Comparison of ENCODE assay signal across 22 cellular contexts in the genomic region with DNA sequence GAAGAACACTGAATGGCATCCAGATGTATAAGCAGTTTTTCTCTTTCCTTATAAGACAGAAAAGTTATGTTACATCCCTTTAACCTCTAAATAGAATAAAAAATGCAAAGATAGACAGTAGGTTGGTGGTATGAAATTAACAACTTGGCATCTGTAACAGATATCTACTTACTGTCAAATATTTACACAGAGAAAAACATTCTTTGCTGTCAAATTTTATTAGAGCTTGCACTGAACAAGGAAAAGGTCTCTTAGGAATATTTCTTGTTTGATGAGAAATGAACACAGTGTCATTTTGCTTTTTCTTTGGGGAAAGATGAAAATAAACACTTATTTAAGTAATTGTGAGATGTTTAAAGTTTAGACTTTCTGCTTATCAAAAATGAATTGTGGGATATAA.
"Had no signal": no experiment of that assay in that cellular context is flagged by ENCODE, and none has a peak within 500 bp of the region (broad histone marks: within the 10 kb centered on the region; RNA-seq: fewer than 3 reads in every experiment).

No MANE protein-coding gene starts in this region.

- H3K9me3 ChIP-seq: esophagus squamous epithelium, gastrocnemius medialis, lower lobe of right lung, mucosa of descending colon had no signal

- H3K27me3 ChIP-seq: dorsolateral prefrontal cortex, esophagus squamous epithelium, gastrocnemius medialis, heart right ventricle had no signal

- H3K4me1 ChIP-seq: esophagus squamous epithelium, gastrocnemius medialis, lower lobe of right lung had no signal

- H3K36me3 ChIP-seq: esophagus squamous epithelium, gastrocnemius medialis, lower lobe of right lung had no signal

- DNase-seq: dermis blood vessel endothelial cell; dorsolateral prefrontal cortex; effector CD4-positive, alpha-beta T cell; effector memory CD4-positive, alpha-beta T cell; esophagus squamous epithelium; foreskin fibroblast; foreskin melanocyte; gastrocnemius medialis; glutamatergic neuron; head of caudate nucleus; heart right ventricle; hippocampal formation; left colon; left ventricle myocardium superior; lower lobe of right lung; mesenchymal stem cell; mucosa of descending colon; naive B cell; naive thymus-derived CD8-positive, alpha-beta T cell had no signal

- H3K4me3 ChIP-seq: coronary artery, dorsolateral prefrontal cortex, esophagus squamous epithelium, gastrocnemius medialis, lower lobe of right lung, mucosa of descending colon had no signal

- ATAC-seq: esophagus mucosa; gastrocnemius medialis; heart right ventricle; left colon; left lobe of liver; left ventricle myocardium superior; lower lobe of right lung; mucosa of descending colon; naive thymus-derived CD8-positive, alpha-beta T cell had no signal

- H3K27ac ChIP-seq: coronary artery, dorsolateral prefrontal cortex, esophagus squamous epithelium, gastrocnemius medialis, heart right ventricle, lower lobe of right lung had no signal
